In genomic region chr2:48601349-48601748, GRCh38 we compare ENCODE assay signal across 8 cellular contexts. TPM values are rescaled to one million over a fixed set of nuclear protein-coding genes. Genes with fewer than 3 reads are reported as not detected.
DNase-seq lines count a peak whose midpoint lies in the region; TF ChIP-seq lines count a peak whose summit lies in the region.

No MANE protein-coding gene starts in this region.

- H3K23me2 ChIP-seq in H9 (ENCODE audit: insufficient read length, low read depth, low read length, poor library complexity, severe bottlenecking), result no peaks in the 10 kb centered on the region

- H3K4me3 ChIP-seq in DOHH2 (ENCODE audit: low read length) (no peak overlapping the region), foreskin fibroblast (ENCODE audit: low read depth in 1 of 2, low read length in 2 of 2) (no peak overlapping the region), transverse colon (no peak overlapping the region), Peyer's patch (no peak overlapping the region)

- H2BK120ac ChIP-seq in H9 (ENCODE audit: low read depth, low read length, poor library complexity, severe bottlenecking), result no peak overlapping the region

- no peak overlapping the region for H4K8ac ChIP-seq in H9 (replicated peaks; ENCODE audit: insufficient read length, low read depth, low read length)

- in situ Hi-C loops in transverse colon (cut with MboI; ENCODE audit: low pct_ligation_motif_present in 1 of 4, low pct_unique_long_range_greater_than_20kb in 1 of 4, low sequenced_read_pairs in 3 of 4), result no loop called here

- no peak overlapping the region for H4K5ac ChIP-seq in H9 (ENCODE audit: insufficient read length, low read depth, low read length)

- no peaks in the 10 kb centered on the region for H3F3A ChIP-seq in DOHH2 (ENCODE audit: control insufficient read depth, insufficient read depth)

- no peaks in the 10 kb centered on the region for H3K36me3 ChIP-seq in DOHH2 (ENCODE audit: control insufficient read depth, low read length)
- peaks cover 0 to 2% (median 0%) of the 10 kb centered on the region in 4 donors for H3K36me3 ChIP-seq in transverse colon
- H3K36me3 ChIP-seq in Peyer's patch, result peaks cover 0 to 4% (median 0%) of the 10 kb centered on the region in 3 donors

- no peak overlapping the region for H3K23ac ChIP-seq in H9 (ENCODE audit: insufficient read length, low read depth, low read length)

- intact Hi-C loops in transverse colon (cut with DNase I; ENCODE audit: low total_unique reads), result no loop called here

- no peak overlapping the region for H2BK5ac ChIP-seq in H9 (ENCODE audit: insufficient read length, low read length)

- 0 out of 2 replicates have a peak, but pooled peaks cover 2% of the 10 kb centered on the region for H3K27me3 ChIP-seq in DOHH2 (ENCODE audit: control insufficient read depth, low read length)
- no peaks in the 10 kb centered on the region for H3K27me3 ChIP-seq in H9 (ENCODE audit: insufficient read depth, low read length)
- no peaks in the 10 kb centered on the region for H3K27me3 ChIP-seq in transverse colon
- no peaks in the 10 kb centered on the region for H3K27me3 ChIP-seq in Peyer's patch

- H3K27me3 Mint-ChIP-seq in H9 (ENCODE audit: low read depth), result no peaks in the 10 kb centered on the region

- no peaks in the 10 kb centered on the region for H3K79me1 ChIP-seq in H9 (ENCODE audit: insufficient read depth, low read depth, low read length, poor library complexity, severe bottlenecking)

- H4K20me1 ChIP-seq in DOHH2 (ENCODE audit: control insufficient read depth, insufficient read depth, low read depth, low read length) (no peaks in the 10 kb centered on the region), H9 (ENCODE audit: control insufficient read depth, insufficient read depth, insufficient read length) (no peaks in the 10 kb centered on the region)

- H3K4me2 ChIP-seq in DOHH2 (ENCODE audit: low read length) (no peak overlapping the region), H9 (ENCODE audit: insufficient read depth, insufficient read length, low read length) (no peak overlapping the region)

- H4K91ac ChIP-seq in H9 (ENCODE audit: insufficient read length, low read depth, low read length), result no peak overlapping the region

- H3K79me2 ChIP-seq in DOHH2 (ENCODE audit: control insufficient read depth, low read length), result no peaks in the 10 kb centered on the region
- H3K79me2 ChIP-seq in H9 (ENCODE audit: insufficient read depth, low read length), result no peaks in the 10 kb centered on the region

- no peak overlapping the region for H3K4me3 Mint-ChIP-seq in H9

- no peaks in the 10 kb centered on the region for H3K9me3 Mint-ChIP-seq in H9

- no peak overlapping the region for H2BK20ac ChIP-seq in H9 (ENCODE audit: low read depth, low read length, poor library complexity, severe bottlenecking)

- H3K14ac ChIP-seq in H9 (ENCODE audit: insufficient read depth, low read length), result no peak overlapping the region

- no peak overlapping the region for H3K56ac ChIP-seq in H9 (ENCODE audit: insufficient read length, low read depth, low read length)

- peak; percentile 66 for DNase-seq in H9
- peak; percentile 68 for DNase-seq in OCI-M1 (lab: John Stamatoyannopoulos, UW)
- DNase-seq in foreskin fibroblast, result no peak
- peak; percentile 14 for DNase-seq in transverse colon
- DNase-seq in NCI-H1930 (lab: John Stamatoyannopoulos, UW), result no peak
- DNase-seq in Peyer's patch, result no peak
- DNase-seq in activated T-cell treated with anti-CD3 and anti-CD28 coated beads, Interleukin-2, amount 50 U/mL, for 1 hour, result no peak

- H3K9ac ChIP-seq in H9 (ENCODE audit: extremely low read depth, insufficient read length, low read length), result no peak overlapping the region

- no peak overlapping the region for H2BK12ac ChIP-seq in H9 (ENCODE audit: insufficient read length, low read depth, low read length)

- no peak overlapping the region for H2AK5ac ChIP-seq in H9 (ENCODE audit: insufficient read length, low read length)

- TF ChIP-seq EP300 in transverse colon (IDR thresholded peaks at IDR 0.05; ENCODE audit: low read depth), result no peak

- no peak overlapping the region for H3K18ac ChIP-seq in H9 (ENCODE audit: insufficient read length, low read depth, low read length)

- H3K27ac ChIP-seq in DOHH2 (ENCODE audit: low read depth, low read length), result no peak overlapping the region
- no peak overlapping the region for H3K27ac ChIP-seq in H9 (ENCODE audit: insufficient read length, low read depth, low read length)
- no peak overlapping the region for H3K27ac ChIP-seq in transverse colon
- H3K27ac ChIP-seq in Peyer's patch, result no peak overlapping the region

- TF ChIP-seq POLR2A in transverse colon (IDR thresholded peaks at IDR 0.05) (no peak), Peyer's patch (IDR thresholded peaks at IDR 0.05) (no peak)

- H3K9me3 ChIP-seq in DOHH2 (ENCODE audit: control insufficient read depth, insufficient read depth, low read length) (no peaks in the 10 kb centered on the region), H9 (ENCODE audit: control insufficient read depth, low read depth, low read length) (no peaks in the 10 kb centered on the region), transverse colon (no peaks in the 10 kb centered on the region), Peyer's patch (no peaks in the 10 kb centered on the region)

- peak; percentile 53 for TF ChIP-seq CTCF in DOHH2 (IDR thresholded peaks at IDR 0.05; ENCODE audit: low read depth, low read length, poor library complexity, severe bottlenecking)
- peak; percentile 78 for TF ChIP-seq CTCF in H9 (conservative IDR thresholded peaks at IDR 0.05)
- peak; percentile 46 for TF ChIP-seq CTCF in foreskin fibroblast (IDR thresholded peaks at IDR 0.05; ENCODE audit: low read depth, low read length)
- TF ChIP-seq CTCF in transverse colon (IDR thresholded peaks at IDR 0.05), result peak in 2 of 5 experiments; percentile 20 to 21
- TF ChIP-seq CTCF in Peyer's patch (IDR thresholded peaks at IDR 0.05), result peak in 3 of 6 experiments; percentile 13 to 24 (median 20)

- H3K27ac Mint-ChIP-seq in H9, result no peak overlapping the region

- H2BK15ac ChIP-seq in H9 (ENCODE audit: low read depth, low read length), result no peak overlapping the region

- H3K9me2 ChIP-seq in DOHH2 (replicated peaks; ENCODE audit: control insufficient read depth, low read length), result no peaks in the 10 kb centered on the region

- H3K36me3 Mint-ChIP-seq in H9 (ENCODE audit: insufficient read depth in 1 of 3, low read depth in 3 of 3), result no peaks in the 10 kb centered on the region; a peak in 1 of 7 replicates

- WGBS in H9 (ENCODE audit: extremely low coverage, insufficient read length, low lambda C conversion rate), result no CpG with 5 or more reads among the region's 7 CpGs
- WGBS in transverse colon (ENCODE audit: low coverage in 1 of 2), 2 donors, result 30 to 52% methylated on average over 7 of the region's 7 CpGs

- H3K4me1 ChIP-seq in DOHH2 (ENCODE audit: control insufficient read depth, low read length) (no peaks in the 10 kb centered on the region), H9 (ENCODE audit: insufficient read depth, low read length) (no peaks in the 10 kb centered on the region), transverse colon (no peaks in the 10 kb centered on the region), Peyer's patch (no peaks in the 10 kb centered on the region)

- no peak overlapping the region for H2AFZ ChIP-seq in H9 (ENCODE audit: low read length)

- no peak overlapping the region for H3T11ph ChIP-seq in H9 (ENCODE audit: low read length)

- H3K4ac ChIP-seq in H9 (ENCODE audit: low read depth, low read length), result no peak overlapping the region

- no peaks in the 10 kb centered on the region for H3K4me1 Mint-ChIP-seq in H9

RNA-seq across cellular contexts. Expression of gene GTF2A1L, which starts 16.3 kb away (rescaled TPM):
- total RNA-seq in H9 (2021) (not detected in 2 replicates), transverse colon (10 to 100 TPM in 1 of 4 donors, 1 to 10 TPM in 2, not detected in 1; 1.6 to 15.2 (median 9.2) TPM), Peyer's patch (10 to 100 TPM in 1 of 4 donors, under 1 TPM in 1, not detected in 2; 0.94 to 11.6 TPM)

Comparison
In these comparisons a context has a peak if more than half of its experiments do, and no peak if none do; other contexts are left out.
1. DNase-seq: peak in H9 (single experiment), OCI-M1 (single experiment) and transverse colon (single experiment); none in foreskin fibroblast (0 of 2), NCI-H1930 (0 of 2), Peyer's patch (0 of 3) and activated T-cell treated with anti-CD3 and anti-CD28 coated beads, Interleukin-2, amount 50 U/mL, for 1 hour (single experiment).